ENCODE assay signal across 33 cellular contexts in the genomic region with DNA sequence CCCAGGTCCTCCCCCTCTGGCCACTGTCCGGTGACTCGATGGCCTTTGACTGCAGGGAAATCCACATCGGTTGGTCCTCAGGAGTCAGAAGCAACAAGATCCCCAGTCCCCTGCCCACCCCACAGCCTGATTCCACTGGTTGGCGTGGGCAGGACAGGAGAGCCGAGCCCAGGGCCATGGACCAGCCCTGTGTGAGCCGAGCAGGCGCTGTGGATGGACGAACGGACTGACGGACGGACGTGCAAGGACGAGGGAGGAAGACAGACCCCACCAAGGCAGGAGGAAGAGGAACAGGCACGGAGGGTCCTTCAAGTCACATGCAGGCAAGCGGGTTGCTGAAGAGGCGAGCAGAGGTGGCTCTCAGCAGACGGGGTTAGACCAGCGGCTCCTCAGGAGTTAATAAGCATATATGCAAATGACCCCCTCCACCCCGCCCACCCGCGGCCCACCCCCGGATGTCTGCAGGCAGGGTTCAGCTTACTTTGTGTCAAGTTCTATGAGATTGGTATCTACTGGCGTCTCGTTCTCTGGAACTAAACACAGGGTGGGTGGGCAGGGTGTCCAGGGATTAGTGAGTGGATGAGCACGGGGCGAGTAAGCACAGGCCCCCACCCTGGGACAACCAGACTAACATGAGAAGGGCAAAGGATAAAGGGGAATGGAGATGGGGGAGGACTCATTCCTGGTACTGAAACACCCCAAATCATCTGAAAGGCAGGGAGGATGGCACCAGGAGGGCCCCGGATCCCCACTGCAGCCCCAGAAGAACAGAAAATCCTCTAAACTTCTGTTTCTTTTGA. TPM values are rescaled to one million over a fixed set of nuclear protein-coding genes. Genes with fewer than 3 reads are reported as not detected.
DNase-seq lines count a peak whose midpoint lies in the region; ATAC-seq, FAIRE-seq and TF ChIP-seq lines count a peak whose summit lies in the region.
"Had no signal": no experiment of that assay in that cellular context is flagged by ENCODE, and none has a peak within 500 bp of the region (broad histone marks: within the 10 kb centered on the region; RNA-seq: fewer than 3 reads in every experiment).

No MANE protein-coding gene starts in this region.

- H3K4me3 Mint-ChIP-seq in endothelial cell (ENCODE audit: unreplicated experiment) = peak overlapping the region; percentile 79
- H3K4me3 Mint-ChIP-seq in stimulated activated naive CD8-positive, alpha-beta T cell treated with anti-CD3 and anti-CD28 coated beads, Interleukin-15, amount 100 ng/mL, for 72 hours = no peak overlapping the region
- H3K4me3 Mint-ChIP-seq: effector memory CD8-positive, alpha-beta T cell; immature natural killer cell had no signal

- H3K36me3 ChIP-seq in right atrium auricular region (peaks cover 7% of the 10 kb centered on the region), spleen (peaks cover 0 to 78% (median 17%) of the 10 kb centered on the region in 6 donors)

- peaks cover 40% of the 10 kb centered on the region for H3K36me3 Mint-ChIP-seq in endothelial cell (ENCODE audit: low read depth, unreplicated experiment)

- no peaks in the 10 kb centered on the region for H3K9me3 Mint-ChIP-seq in endothelial cell (ENCODE audit: unreplicated experiment)
- H3K9me3 Mint-ChIP-seq in stimulated activated naive CD8-positive, alpha-beta T cell treated with anti-CD3 and anti-CD28 coated beads, Interleukin-15, amount 100 ng/mL, for 72 hours = no peaks in the 10 kb centered on the region
- H3K9me3 Mint-ChIP-seq: effector memory CD8-positive, alpha-beta T cell; immature natural killer cell had no signal

- no peak for TF ChIP-seq POLR2A in spleen (IDR thresholded peaks at IDR 0.05)

- WGBS in spleen, 5 donors = 78 to 88% (median 83%) methylated on average over 24 to 27 of the region's 27 CpGs

- H3K4me1 ChIP-seq in right atrium auricular region (peaks cover 0 to 5% of the 10 kb centered on the region in 2 donors), spleen (peaks cover 13 to 76% (median 41%) of the 10 kb centered on the region in 6 donors)

- no peak for ATAC-seq in stimulated activated naive CD8-positive, alpha-beta T cell treated with anti-CD3 and anti-CD28 coated beads, Interleukin-15, amount 100 ng/mL, for 72 hours
- ATAC-seq in GM19467 (IDR thresholded peaks at IDR 0.05; ENCODE audit: unreplicated experiment) = no peak
- ATAC-seq: effector memory CD8-positive, alpha-beta T cell; esophagus mucosa; left lobe of liver had no signal

- peak overlapping the region; percentile 61 for H3K27ac Mint-ChIP-seq in endothelial cell (ENCODE audit: unreplicated experiment)
- peak overlapping the region in 1 of 2 donors; percentile 90 for H3K27ac Mint-ChIP-seq in stimulated activated naive CD8-positive, alpha-beta T cell treated with anti-CD3 and anti-CD28 coated beads, Interleukin-15, amount 100 ng/mL, for 72 hours

- DNase-seq in cardiac septum (ENCODE audit: low spot score) (peak; percentile 70), right atrium auricular region (ENCODE audit: low spot score) (no peak), endothelial cell (ENCODE audit: low spot score) (no peak), spleen (peak; percentile 74), GM19239 (ENCODE audit: insufficient read length, low spot score) (no peak)
- DNase-seq in Jurkat, Clone E6-1 (ENCODE audit: low read depth, low spot score) = peak; percentile 32
- no peak for DNase-seq in stimulated activated naive CD8-positive, alpha-beta T cell treated with anti-CD3 and anti-CD28 coated beads, Interleukin-15, amount 100 ng/mL, for 72 hours
- DNase-seq: ACHN; anterior cingulate cortex; cortex of kidney; DMS53; effector memory CD8-positive, alpha-beta T cell; foreskin fibroblast; immature natural killer cell; mesendoderm; NCI-H146; NCI-H446; NCI-H82; nucleus accumbens; stimulated activated CD4-positive, alpha-beta T cell treated with anti-CD3 and anti-CD28 coated beads, Interleukin-2, amount 100 ng/mL, for 48 hours; substantia nigra; T-helper 1 cell; upper lobe of left lung had no signal

- H3K4me3 ChIP-seq in right atrium auricular region (no peak overlapping the region), spleen (no peak overlapping the region)
- H3K4me3 ChIP-seq in Jurkat, Clone E6-1 (ENCODE audit: low read length) = no peak overlapping the region
- H3K4me3 ChIP-seq: upper lobe of left lung had no signal

- H3K27me3 ChIP-seq in right atrium auricular region = no peaks in the 10 kb centered on the region
- no peaks in the 10 kb centered on the region for H3K27me3 ChIP-seq in spleen (replicated peaks in 1 of 7)
- H3K27me3 ChIP-seq: upper lobe of left lung had no signal

- no peak overlapping the region for H3K27ac ChIP-seq in right atrium auricular region
- H3K27ac ChIP-seq in spleen = no peak overlapping the region
- H3K27ac ChIP-seq: KMS-11 had no signal

- no peak for FAIRE-seq in GM19239 (lab: Jason Lieb, UNC)
- FAIRE-seq: TTC549 had no signal

- intact Hi-C loops in cardiac septum (cut with DNase I) (no loop called here), spleen (cut with DNase I; ENCODE audit: low total_unique reads) (no loop called here)

- H3K27me3 Mint-ChIP-seq in endothelial cell (ENCODE audit: unreplicated experiment) = peaks cover 24% of the 10 kb centered on the region
- H3K27me3 Mint-ChIP-seq in stimulated activated naive CD8-positive, alpha-beta T cell treated with anti-CD3 and anti-CD28 coated beads, Interleukin-15, amount 100 ng/mL, for 72 hours = no peaks in the 10 kb centered on the region
- H3K27me3 Mint-ChIP-seq: effector memory CD8-positive, alpha-beta T cell had no signal

- TF ChIP-seq CTCF in right atrium auricular region (IDR thresholded peaks at IDR 0.05) = no peak
- no peak for TF ChIP-seq CTCF in endothelial cell (IDR thresholded peaks at IDR 0.05; ENCODE audit: unreplicated experiment)
- no peak for TF ChIP-seq CTCF in spleen (IDR thresholded peaks at IDR 0.05 in 8 of 11, conservative IDR thresholded peaks at IDR 0.05 in 3 of 11)

- H3K4me1 Mint-ChIP-seq in endothelial cell (ENCODE audit: unreplicated experiment) = peaks cover 28% of the 10 kb centered on the region
- peaks cover 47% of the 10 kb centered on the region for H3K4me1 Mint-ChIP-seq in stimulated activated naive CD8-positive, alpha-beta T cell treated with anti-CD3 and anti-CD28 coated beads, Interleukin-15, amount 100 ng/mL, for 72 hours

- H3K9me3 ChIP-seq in right atrium auricular region = no peaks in the 10 kb centered on the region
- no peaks in the 10 kb centered on the region for H3K9me3 ChIP-seq in spleen
- H3K9me3 ChIP-seq: upper lobe of left lung had no signal

RNA-seq across cellular contexts. Expression of a gene that starts 26.8 kb away (rescaled TPM):
- total RNA-seq in cardiac septum (0.08 TPM), right atrium auricular region (under 1 TPM; 0.12 to 0.15 TPM), endothelial cell (ENCODE audit: unreplicated experiment) (7.0 TPM), spleen (under 1 TPM in 4 of 7 donors, not detected in 3; 0.16 to 0.59 (median 0.23) TPM)
- not detected for polyA plus RNA-seq in Jurkat, Clone E6-1 (2012; ENCODE audit: insufficient read depth, insufficient read length)
- under 1 TPM; 0.10 to 0.15 (median 0.11) TPM for polyA plus RNA-seq in spleen
- total RNA-seq: esophagus mucosa, G401, H4, left lobe of liver, myocyte, RPMI7951 had no signal
- polyA plus RNA-seq: BJ had no signal

Comparison
In these comparisons a context has a peak if more than half of its experiments do, and no peak if none do; other contexts are left out.
1. DNase-seq: peak in cardiac septum (single experiment), Jurkat, Clone E6-1 (single experiment) and spleen (single experiment); none in right atrium auricular region (single experiment), endothelial cell (single experiment), stimulated activated naive CD8-positive, alpha-beta T cell treated with anti-CD3 and anti-CD28 coated beads, Interleukin-15, amount 100 ng/mL, for 72 hours (0 of 2) and GM19239 (single experiment).